In genomic region chr2:5706717-5707455, GRCh38 we compare ENCODE assay signal across 20 cellular contexts. TPM values are rescaled to one million over a fixed set of nuclear protein-coding genes. Genes with fewer than 3 reads are reported as not detected.
"Had no signal": no experiment of that assay in that cellular context is flagged by ENCODE, and none has a peak within 500 bp of the region (broad histone marks: within the 10 kb centered on the region; RNA-seq: fewer than 3 reads in every experiment).

No MANE protein-coding gene starts in this region.

- H3K4me1 ChIP-seq: colonic mucosa, foreskin keratinocyte, parathyroid adenoma, prostate gland, right lobe of liver had no signal

- H3K36me3 ChIP-seq: colonic mucosa, prostate gland, right lobe of liver had no signal

- H3K9me3 ChIP-seq: colonic mucosa, prostate gland, right lobe of liver had no signal

- DNase-seq: colonic mucosa; dermis blood vessel endothelial cell; foreskin keratinocyte; head of caudate nucleus; left colon; mesendoderm; naive thymus-derived CD8-positive, alpha-beta T cell; occipital lobe; right lobe of liver; stimulated activated CD4-positive, alpha-beta T cell treated with anti-CD3 and anti-CD28 coated beads, Interleukin-4, amount 100 ng/mL, for 24 hours; stimulated activated naive B cell treated with anti-CD40 and anti-IgM and Interleukin-4, amounts not matched to agents 10 μg/mL and 1 μg/mL and 100 μg/mL, for 72 hours; trophoblast cell had no signal

- H3K4me3 ChIP-seq: colonic mucosa, hepatocyte, mucosa of descending colon, neural progenitor cell, prostate gland, right lobe of liver had no signal

- FAIRE-seq: urothelium cell line had no signal

- H3K4me1 Mint-ChIP-seq: naive thymus-derived CD8-positive, alpha-beta T cell; stimulated activated naive B cell treated with anti-CD40 and anti-IgM and Interleukin-4, amounts not matched to agents 10 μg/mL and 1 μg/mL and 100 μg/mL, for 72 hours had no signal

- H3K27ac Mint-ChIP-seq: naive thymus-derived CD8-positive, alpha-beta T cell; stimulated activated naive B cell treated with anti-CD40 and anti-IgM and Interleukin-4, amounts not matched to agents 10 μg/mL and 1 μg/mL and 100 μg/mL, for 72 hours had no signal

- H3K79me2 ChIP-seq: parathyroid adenoma had no signal

- H3K9ac ChIP-seq: neural progenitor cell, parathyroid adenoma had no signal

- H3K4me3 Mint-ChIP-seq: naive thymus-derived CD8-positive, alpha-beta T cell; neural progenitor cell; stimulated activated naive B cell treated with anti-CD40 and anti-IgM and Interleukin-4, amounts not matched to agents 10 μg/mL and 1 μg/mL and 100 μg/mL, for 72 hours had no signal

- H3K27ac ChIP-seq: colonic mucosa, foreskin keratinocyte, hepatocyte, neural progenitor cell, parathyroid adenoma, prostate gland, right lobe of liver had no signal

- ATAC-seq: foreskin keratinocyte; left colon; mucosa of descending colon; naive thymus-derived CD8-positive, alpha-beta T cell; stimulated activated naive B cell treated with anti-CD40 and anti-IgM and Interleukin-4, amounts not matched to agents 10 μg/mL and 1 μg/mL and 100 μg/mL, for 72 hours had no signal

- H2AFZ ChIP-seq: hepatocyte, neural progenitor cell, parathyroid adenoma had no signal

- H3K36me3 Mint-ChIP-seq: naive thymus-derived CD8-positive, alpha-beta T cell had no signal

- H3K4me2 ChIP-seq: hepatocyte, neural progenitor cell had no signal

- H3K27me3 ChIP-seq: colonic mucosa, foreskin keratinocyte, hepatocyte, neural progenitor cell, right lobe of liver had no signal

RNA-seq across cellular contexts. Expression of gene SOX11, which starts 14.7 kb away (rescaled TPM):
- total RNA-seq: dermis blood vessel endothelial cell; lung microvascular endothelial cell; naive thymus-derived CD8-positive, alpha-beta T cell; prostate gland; right lobe of liver had no signal
- polyA plus RNA-seq: liver; naive thymus-derived CD8-positive, alpha-beta T cell had no signal
